ENCODE assay signal across 8 cellular contexts in genomic region chr2:112584891-112585250, GRCh38. TPM values are rescaled to one million over a fixed set of nuclear protein-coding genes. Genes with fewer than 3 reads are reported as not detected.
DNase-seq lines count a peak whose midpoint lies in the region; TF ChIP-seq lines count a peak whose summit lies in the region.

No MANE protein-coding gene starts in this region.

- TF ChIP-seq POLR2A in sigmoid colon (IDR thresholded peaks at IDR 0.05): no peak

- DNase-seq in WERI-Rb-1 (no peak), foreskin fibroblast (no peak), sigmoid colon (no peak), islet precursor cell (no peak), HT-29 (ENCODE audit: low spot score) (no peak), 8988T (no peak), NCI-H1105 (lab: John Stamatoyannopoulos, UW) (no peak)

- H3K27ac ChIP-seq in WERI-Rb-1 (peak overlapping the region; percentile 91), sigmoid colon (peak overlapping the region; percentile 85 to 94 (median 93))

- intact Hi-C loops in sigmoid colon (cut with DNase I): loop anchor here (1.0 to 5.0 kb wide), 3 partner anchors 60 to 528 kb away; partner anchors contain the start of genes SLC20A1, TMEM87B and ZC3H8

- TF ChIP-seq CTCF in GM12875 (IDR thresholded peaks at IDR 0.05; ENCODE audit: borderline replicate concordance, insufficient read depth, low read depth, low read length) (no peak), WERI-Rb-1 (IDR thresholded peaks at IDR 0.05; ENCODE audit: low read depth, low read length) (no peak), foreskin fibroblast (IDR thresholded peaks at IDR 0.05; ENCODE audit: low read depth, low read length) (no peak), sigmoid colon (IDR thresholded peaks at IDR 0.05) (no peak)

- H3K4me3 ChIP-seq in GM12875 (ENCODE audit: low read depth, low read length): peak overlapping the region; percentile 55
- peak overlapping the region; percentile 82 for H3K4me3 ChIP-seq in WERI-Rb-1 (ENCODE audit: low read depth, low read length)
- H3K4me3 ChIP-seq in foreskin fibroblast (ENCODE audit: low read depth in 1 of 2, low read length in 2 of 2): peak overlapping the region; percentile 87 to 91
- peak overlapping the region; percentile 62 to 69 (median 66) for H3K4me3 ChIP-seq in sigmoid colon

- 65 to 66% methylated on average over 3 of the region's 3 CpGs for WGBS in sigmoid colon, 2 donors

- no peak for TF ChIP-seq EP300 in sigmoid colon (IDR thresholded peaks at IDR 0.05)

- H3K36me3 ChIP-seq in WERI-Rb-1: peaks cover 4% of the 10 kb centered on the region; the same call in 1 of the 2 replicates
- peaks cover 0 to 24% (median 0%) of the 10 kb centered on the region in 4 donors for H3K36me3 ChIP-seq in sigmoid colon

- no peaks in the 10 kb centered on the region for H3K9me3 ChIP-seq in WERI-Rb-1 (ENCODE audit: severe bottlenecking)
- H3K9me3 ChIP-seq in sigmoid colon: no peaks in the 10 kb centered on the region

- H3K27me3 ChIP-seq in WERI-Rb-1 (ENCODE audit: insufficient read depth, low read depth, severe bottlenecking): no peaks in the 10 kb centered on the region
- no peaks in the 10 kb centered on the region for H3K27me3 ChIP-seq in sigmoid colon

- peaks cover 0 to 25% (median 18%) of the 10 kb centered on the region in 4 donors for H3K4me1 ChIP-seq in sigmoid colon

RNA-seq across cellular contexts. Expression of gene CHCHD5, which starts 0.5 kb away (rescaled TPM):
- total RNA-seq in sigmoid colon: 10 to 100 TPM; 13.8 to 36.4 (median 25.3) TPM
- polyA plus RNA-seq in sigmoid colon: 10 to 100 TPM; 41.8 to 62.5 (median 43.0) TPM
- total RNA-seq in HT-29 (2014; rRNA removed; shearing (Covaris generic)): 24.7 and 36.1 TPM in 2 replicates

RNA-seq across cellular contexts. Expression of gene POLR1B, which starts 42.6 kb away (rescaled TPM):
- total RNA-seq in sigmoid colon: 1 to 10 TPM; 7.2 to 8.9 (median 8.2) TPM
- polyA plus RNA-seq in sigmoid colon: 1 to 10 TPM; 3.6 to 8.8 (median 3.7) TPM
- 33.0 and 33.5 TPM in 2 replicates for total RNA-seq in HT-29 (2014; rRNA removed; shearing (Covaris generic))
